ENCODE assay signal across 8 cellular contexts in the genomic region with DNA sequence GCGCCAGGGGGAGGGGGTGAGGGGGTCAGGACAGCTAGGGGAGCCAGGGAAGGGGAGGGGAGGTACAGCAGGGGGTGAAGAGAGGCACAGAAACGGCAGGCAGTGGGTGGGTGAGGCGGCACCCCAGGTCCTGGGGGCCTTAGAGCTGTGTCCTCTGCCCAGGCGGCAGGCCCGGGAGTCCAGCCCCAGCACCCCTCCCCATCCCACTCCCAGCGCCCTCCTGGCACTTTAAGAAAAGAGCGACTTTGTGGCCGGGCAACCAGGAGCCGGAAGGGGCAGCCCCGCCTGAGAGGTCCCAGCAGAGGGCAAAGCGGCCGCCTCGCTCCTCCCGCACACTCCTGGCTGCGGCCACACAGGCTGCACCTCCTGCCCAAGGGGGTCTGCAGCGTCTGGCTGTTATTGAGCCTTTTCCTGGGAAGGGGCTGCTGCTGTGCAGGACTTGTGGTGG. TPM values are rescaled to one million over a fixed set of nuclear protein-coding genes. Genes with fewer than 3 reads are reported as not detected.
A peak's percentile ranks its signal among the peaks of the same experiment; 100 is the strongest.
DNase-seq lines count a peak whose midpoint lies in the region; ATAC-seq and TF ChIP-seq lines count a peak whose summit lies in the region.

No MANE protein-coding gene starts in this region.

- H3K27me3 ChIP-seq in Panc1 (ENCODE audit: control insufficient read depth, insufficient read depth, low read length) (no peaks in the 10 kb centered on the region), neuronal stem cell (ENCODE audit: control insufficient read depth in 3 of 3, insufficient read depth in 3 of 3, low read depth in 1 of 3, low read length in 3 of 3) (no peaks in the 10 kb centered on the region)

- POLR2A ChIA-PET in Panc1 (lab: Charles Lee) = interaction anchor here (0.5 to 0.8 kb wide), 4 partner anchors 28 to 88 kb away, joined by 3 to 12 read pairs (median 6); no protein-coding TSS in a partner anchor
- POLR2A ChIA-PET in activated CD4-positive, alpha-beta T cell treated with anti-CD3 and anti-CD28 coated beads for 36 hours (lab: Charles Lee) = no interaction called here

- H3K18ac ChIP-seq in neuronal stem cell (ENCODE audit: low read length) = peak overlapping the region; percentile 99

- TF ChIP-seq CTCF in Panc1 (IDR thresholded peaks at IDR 0.05) = no peak

- H3K14ac ChIP-seq in neuronal stem cell (ENCODE audit: low read length) = no peak overlapping the region

- no peaks in the 10 kb centered on the region for H3K36me3 Mint-ChIP-seq in activated CD4-positive, alpha-beta T cell treated with anti-CD3 and anti-CD28 coated beads for 36 hours (ENCODE audit: low read depth)

- no peak overlapping the region for H3K4ac ChIP-seq in neuronal stem cell (ENCODE audit: low read length)

- WGBS in neuronal stem cell (ENCODE audit: extremely low coverage in 2 of 2, insufficient read length in 2 of 2, insufficient replicate concordance in 1 of 2), 2 donors = no CpG with 5 or more reads among the region's 16 CpGs

- H3K27me3 Mint-ChIP-seq in activated CD4-positive, alpha-beta T cell treated with anti-CD3 and anti-CD28 coated beads for 36 hours = peaks cover 5% of the 10 kb centered on the region

- CTCF ChIA-PET in Panc1 (lab: Charles Lee) = interaction anchor here (0.6 to 1.6 kb wide), 4 partner anchors 20 to 161 kb away, joined by 3 to 6 read pairs (median 4); no protein-coding TSS in a partner anchor
- CTCF ChIA-PET in activated CD4-positive, alpha-beta T cell treated with anti-CD3 and anti-CD28 coated beads for 36 hours (lab: Charles Lee) = interaction anchor here (0.8 kb wide), 1 partner anchor 166 kb away, joined by 3 read pairs; no protein-coding TSS in a partner anchor

- no TSS peak for BruUV-seq in Panc1 (replicated peaks; lab: Mats Ljungman, UMichigan)

- peaks cover 9% of the 10 kb centered on the region for H3K79me1 ChIP-seq in neuronal stem cell (ENCODE audit: low read depth, low read length)

- H3K27ac Mint-ChIP-seq in activated CD4-positive, alpha-beta T cell treated with anti-CD3 and anti-CD28 coated beads for 36 hours = no peak overlapping the region

- H2BK120ac ChIP-seq in neuronal stem cell (ENCODE audit: low read depth, low read length) = peak overlapping the region; percentile 81

- ATAC-seq in Panc1 (peak; percentile 65), GM21447 (IDR thresholded peaks at IDR 0.05; ENCODE audit: unreplicated experiment) (no peak)
- no peak for ATAC-seq in activated CD4-positive, alpha-beta T cell treated with anti-CD3 and anti-CD28 coated beads for 36 hours

- H3K36me3 ChIP-seq in Panc1 (ENCODE audit: control insufficient read depth, insufficient read depth, low read length) = no peaks in the 10 kb centered on the region
- H3K36me3 ChIP-seq in neuronal stem cell (replicated peaks in 1 of 2; ENCODE audit: control insufficient read depth in 2 of 2, insufficient read depth in 2 of 2, low read length in 2 of 2) = peaks cover 4 to 8% of the 10 kb centered on the region in 2 donors

- H2BK5ac ChIP-seq in neuronal stem cell (ENCODE audit: low read length) = no peak overlapping the region

- in situ Hi-C loops in Panc1 (cut with HindIII; ENCODE audit: low pct_unique_long_range_greater_than_20kb, low sequenced_read_pairs) = no loop called here

- H3K4me1 ChIP-seq in Panc1 (ENCODE audit: control insufficient read depth, insufficient read depth, low read length) = peaks cover 67% of the 10 kb centered on the region
- peaks cover 32 to 36% of the 10 kb centered on the region in 2 donors for H3K4me1 ChIP-seq in neuronal stem cell (ENCODE audit: control insufficient read depth in 2 of 2, insufficient read depth in 1 of 2, low read depth in 1 of 2, low read length in 2 of 2)

- peak overlapping the region; percentile 73 for H2BK12ac ChIP-seq in neuronal stem cell (ENCODE audit: low read length)

- H2BK15ac ChIP-seq in neuronal stem cell (ENCODE audit: low read length) = peak overlapping the region; percentile 97

- H2AFZ ChIP-seq in neuronal stem cell (ENCODE audit: low read length) = peak overlapping the region; percentile 88

- H3K9me3 ChIP-seq in Panc1 (ENCODE audit: control insufficient read depth, insufficient read depth, low read depth, low read length) = no peaks in the 10 kb centered on the region
- H3K9me3 ChIP-seq in neuronal stem cell (replicated peaks in 1 of 2; ENCODE audit: control insufficient read depth in 2 of 2, insufficient read depth in 1 of 2, low read depth in 1 of 2, low read length in 2 of 2) = no peaks in the 10 kb centered on the region

- peak overlapping the region; percentile 70 for H3K9ac ChIP-seq in neuronal stem cell (ENCODE audit: low read depth, low read length, poor library complexity)

- peak overlapping the region; percentile 96 for H2AK5ac ChIP-seq in neuronal stem cell (ENCODE audit: low read depth, low read length)

- DNase-seq in AG20443 (ENCODE audit: low spot score) (peak; percentile 69), Panc1 (ENCODE audit: low read depth, low spot score) (no peak), fibroblast of gingiva (ENCODE audit: low read depth) (peak; percentile 57), neuronal stem cell (ENCODE audit: low spot score) (no peak), posterior vena cava (ENCODE audit: low spot score) (no peak), NCI-H446 (lab: John Stamatoyannopoulos, UW) (no peak)
- DNase-seq in activated CD4-positive, alpha-beta T cell treated with anti-CD3 and anti-CD28 coated beads for 36 hours = no peak

- no peak overlapping the region for H4K8ac ChIP-seq in neuronal stem cell (ENCODE audit: low read depth, low read length)

- H3K23ac ChIP-seq in neuronal stem cell (ENCODE audit: low read depth, low read length, poor library complexity) = peak overlapping the region; percentile 43

- H3K27ac ChIP-seq in Panc1 (ENCODE audit: low read length) (peak overlapping the region; percentile 94), neuronal stem cell (replicated peaks; ENCODE audit: low read length) (no peak overlapping the region)

- peak overlapping the region; percentile 85 for H4K91ac ChIP-seq in neuronal stem cell (ENCODE audit: low read depth, low read length, poor library complexity)

- H3K4me2 ChIP-seq in neuronal stem cell (ENCODE audit: insufficient read depth, low read length, poor library complexity, severe bottlenecking) = peak overlapping the region; percentile 97

- peaks cover 10% of the 10 kb centered on the region for H3K4me1 Mint-ChIP-seq in activated CD4-positive, alpha-beta T cell treated with anti-CD3 and anti-CD28 coated beads for 36 hours

- no peaks in the 10 kb centered on the region for H3K9me3 Mint-ChIP-seq in activated CD4-positive, alpha-beta T cell treated with anti-CD3 and anti-CD28 coated beads for 36 hours (ENCODE audit: low read depth)

- H3K4me3 Mint-ChIP-seq in activated CD4-positive, alpha-beta T cell treated with anti-CD3 and anti-CD28 coated beads for 36 hours = no peak overlapping the region

- peak overlapping the region; percentile 53 to 60 for H3K4me3 ChIP-seq in Panc1 (ENCODE audit: low read depth in 2 of 2, low read length in 2 of 2)
- H3K4me3 ChIP-seq in neuronal stem cell (ENCODE audit: low read length in 2 of 2) = peak overlapping the region in 1 of 2 donors; percentile 57

- intact Hi-C loops in Panc1 (cut with micrococcal nuclease; ENCODE audit: unreplicated experiment) (no loop called here), posterior vena cava (cut with DNase I) (loop anchor here in 1 of 2 donors (2.0 to 5.0 kb wide), 2 partner anchors 66 to 425 kb away; partner anchors contain the start of gene TMEM250)
- intact Hi-C loops in activated CD4-positive, alpha-beta T cell treated with anti-CD3 and anti-CD28 coated beads for 36 hours (cut with DNase I, micrococcal nuclease) = no loop called here

RNA-seq across cellular contexts. Expression of gene NACC2, which starts 42.6 kb away (rescaled TPM):
- 62.0 TPM for total RNA-seq in Panc1 (2021; ENCODE audit: unreplicated experiment)
- 46.2 TPM for polyA plus RNA-seq in Panc1 (2012; ENCODE audit: insufficient read length)
- polyA plus RNA-seq in neuronal stem cell (2013, experiment 1 of 2) = 4.9 TPM
- polyA plus RNA-seq in neuronal stem cell (2013, experiment 2 of 2) = 5.0 TPM
- total RNA-seq in posterior vena cava = 10 to 100 TPM; 73.5 to 77.7 TPM
- total RNA-seq in activated CD4-positive, alpha-beta T cell treated with anti-CD3 and anti-CD28 coated beads for 36 hours = 1 to 10 TPM; 4.2 to 5.2 TPM

Comparison
In these comparisons a context has a peak if more than half of its experiments do, and no peak if none do; other contexts are left out.
1. DNase-seq: peak in AG20443 (single experiment) and fibroblast of gingiva (single experiment); none in Panc1 (single experiment), neuronal stem cell (single experiment), posterior vena cava (single experiment), activated CD4-positive, alpha-beta T cell treated with anti-CD3 and anti-CD28 coated beads for 36 hours (single experiment) and NCI-H446 (0 of 2).
2. RNA of gene NACC2, which starts 42.6 kb away (total RNA-seq): 73.5 to 77.7 TPM in posterior vena cava and 62.0 TPM in Panc1 (single experiment); 4.2 to 5.2 TPM in activated CD4-positive, alpha-beta T cell treated with anti-CD3 and anti-CD28 coated beads for 36 hours; every median in the first group is over 10 times any median in the second.